In the genomic region with DNA sequence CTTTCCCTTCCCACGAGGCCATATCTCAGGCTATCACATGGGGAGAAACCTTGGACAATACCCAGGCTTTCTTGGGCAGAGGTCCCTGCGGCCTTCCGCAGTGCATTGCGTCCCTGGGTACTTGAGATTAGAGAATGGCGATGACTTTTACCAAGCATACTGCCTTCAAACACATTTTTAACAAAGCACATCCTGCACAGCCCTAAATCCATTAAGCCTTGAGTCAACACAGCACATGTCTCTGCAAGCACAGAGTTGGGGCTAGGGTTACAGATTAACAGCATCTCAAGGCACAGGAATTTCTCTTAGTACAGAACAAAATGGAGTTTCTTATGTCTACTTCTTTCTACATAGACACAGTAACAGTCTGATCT, we compare ENCODE assay signal across 6 cellular contexts.
DNase-seq lines count a peak whose midpoint lies in the region; ATAC-seq, FAIRE-seq and TF ChIP-seq lines count a peak whose summit lies in the region.
"Not testable (repeated sequence)": the region's sequence is repeated elsewhere in the genome, so short reads cannot be mapped to it uniquely, and the experiment has no call there.

No MANE protein-coding gene starts in this region.

- H3K9me3 ChIP-seq in K562 (replicated peaks; ENCODE audit: control insufficient read depth, insufficient read depth, low read depth, low read length) = not testable (repeated sequence)

- TF ChIP-seq RAD21 in K562 (CRISPR knock-in tag; conservative IDR thresholded peaks at IDR 0.05 in 1 of 2, IDR thresholded peaks at IDR 0.05 in 1 of 2) = not testable (repeated sequence)

- not testable (repeated sequence) for H3K9me3 Mint-ChIP-seq in nephron progenitor cell

- not testable (repeated sequence) for H3K36me3 Mint-ChIP-seq in nephron progenitor cell (ENCODE audit: low read depth)

- not testable (repeated sequence) for H3K9me1 ChIP-seq in K562 (ENCODE audit: control insufficient read depth, insufficient read depth, low read length)

- H3K27ac Mint-ChIP-seq in nephron progenitor cell = peak overlapping the region; percentile 96

- not testable (repeated sequence) for ATAC-seq in K562
- ATAC-seq in left colon = peak; percentile 61

- POLR2A ChIA-PET in RWPE1 (lab: Yijun Ruan, JAX; ENCODE audit: low non-redundant PET); K562 (lab: Yijun Ruan, JAX): not testable (repeated sequence)

- not testable (repeated sequence) for H3K27me3 ChIP-seq in K562 (ENCODE audit: control insufficient read depth in 2 of 2, insufficient read depth in 2 of 2, low read length in 2 of 2)

- peaks cover 59% of the 10 kb centered on the region for H3K4me1 Mint-ChIP-seq in nephron progenitor cell

- H3K27me3 Mint-ChIP-seq in nephron progenitor cell (ENCODE audit: low read depth, poor library complexity) = not testable (repeated sequence)

- 12% methylated on average over 4 of the region's 5 CpGs for WGBS in K562 (ENCODE audit: insufficient coverage, low coverage, missing lambda C conversion rate)

- CTCF ChIA-PET in RWPE1 (lab: Yijun Ruan, JAX); K562 (lab: Yijun Ruan, JAX; ENCODE audit: low intra/inter-chr PET ratio): not testable (repeated sequence)

- not testable (repeated sequence) for H3K79me2 ChIP-seq in K562 (ENCODE audit: control insufficient read depth, insufficient read depth, low read length)

- not testable (repeated sequence) for H3K9ac ChIP-seq in K562 (ENCODE audit: insufficient read depth in 1 of 2, low read depth in 2 of 2, low read length in 2 of 2)

- not testable (repeated sequence) for TF ChIP-seq EP300 in K562 (IDR thresholded peaks at IDR 0.05; ENCODE audit: low read length)

- TF ChIP-seq POLR2A in K562 (conservative IDR thresholded peaks at IDR 0.05) = not testable (repeated sequence)

- not testable (repeated sequence) for H4K20me1 ChIP-seq in K562 (replicated peaks; ENCODE audit: control insufficient read depth, insufficient read depth, low read length)

- FAIRE-seq in K562 (lab: Jason Lieb, UNC) = not testable (repeated sequence)

- intact Hi-C loops in K562 (cut with micrococcal nuclease); left colon (cut with DNase I, micrococcal nuclease): not testable (repeated sequence)

- H3K27ac ChIP-seq in RWPE1 = peak overlapping the region; percentile 57
- not testable (repeated sequence) for H3K27ac ChIP-seq in K562 (ENCODE audit: extremely low read depth, low read depth, low read length)
- peak overlapping the region; percentile 88 for H3K27ac ChIP-seq in epithelial cell of prostate

- not testable (repeated sequence) for BruUV-seq in K562 (replicated peaks; lab: Mats Ljungman, UMichigan)

- H3K4me3 ChIP-seq in K562 = not testable (repeated sequence)

- DNase-seq in DMS53 treated with DMSO at 0.1 percent for 48 hours (lab: John Stamatoyannopoulos, UW; ENCODE audit: unreplicated experiment) = peak; percentile 30
- DNase-seq in RWPE1 (ENCODE audit: low spot score); left colon: not testable (repeated sequence)
- DNase-seq in K562 (ENCODE audit: extremely low read depth in 1 of 4, low spot score in 3 of 4) = peak in 1 of 4 experiments; percentile 24
- DNase-seq in epithelial cell of prostate (ENCODE audit: low read depth, low spot score) = peak; percentile 59
- peak; percentile 1 for DNase-seq in nephron progenitor cell

- H3K4me2 ChIP-seq in K562 (ENCODE audit: insufficient read depth, low read length) = not testable (repeated sequence)

- H2AFZ ChIP-seq in K562 (ENCODE audit: low read depth, low read length) = not testable (repeated sequence)

- H3K4me3 Mint-ChIP-seq in nephron progenitor cell = peak overlapping the region; percentile 19

- not testable (repeated sequence) for H3K36me3 ChIP-seq in K562 (ENCODE audit: control insufficient read depth, insufficient read depth, low read length)

- in situ Hi-C loops in K562 (cut with MboI) = not testable (repeated sequence)

- peaks cover 0 to 11% of the 10 kb centered on the region in 2 experiments; a peak in 3 of 5 replicates for H3K4me1 ChIP-seq in K562 (replicated peaks in 1 of 2; ENCODE audit: control insufficient read depth in 2 of 2, insufficient read depth in 2 of 2, low read length in 2 of 2)

- not testable (repeated sequence) for TF ChIP-seq CTCF in RWPE1 (conservative IDR thresholded peaks at IDR 0.05; ENCODE audit: low read depth); K562 (IDR thresholded peaks at IDR 0.05 in 2 of 3, conservative IDR thresholded peaks at IDR 0.05 in 1 of 3; ENCODE audit: insufficient read depth in 2 of 3, low read depth in 1 of 3, low read length in 3 of 3); nephron progenitor cell (IDR thresholded peaks at IDR 0.05)

TF ChIP-seq in K562, 482 proteins besides CTCF, POLR2A, EP300 and RAD21 (continues in another document):
- TF ChIP-seq MTA2 (IDR thresholded peaks at IDR 0.05; ENCODE audit: low read depth) (peak; percentile 43; the same call in 1 of the 2 replicates), KDM1A (IDR thresholded peaks at IDR 0.05) (peak; percentile 43 to 62), TEAD4 (IDR thresholded peaks at IDR 0.05; ENCODE audit: low read length) (peak; percentile 24; the same call in 1 of the 2 replicates), ZBTB17 (CRISPR knock-in tag; IDR thresholded peaks at IDR 0.05) (0 out of 2 replicates have a peak, but pooled peaks have one; percentile 43), PTTG1 (tag; IDR thresholded peaks at IDR 0.05; ENCODE audit: low read depth) (peak; percentile 39; the same call in 1 of the 2 replicates), GATA2 (CRISPR knock-in tag; IDR thresholded peaks at IDR 0.05) (peak; percentile 43; the same call in 1 of the 2 replicates), SMAD4 (CRISPR knock-in tag; conservative IDR thresholded peaks at IDR 0.05) (peak; percentile 62; the same call in 1 of the 2 replicates), NCOR1 (IDR thresholded peaks at IDR 0.05) (peak; percentile 82), NFIC (IDR thresholded peaks at IDR 0.05) (peak; percentile 75), SOX6 (IDR thresholded peaks at IDR 0.05) (0 out of 2 replicates have a peak, but pooled peaks have one; percentile 53), CBFA2T2 (conservative IDR thresholded peaks at IDR 0.05) (peak; percentile 83), TAL1 (IDR thresholded peaks at IDR 0.05) (peak; percentile 78), FOXA3 (CRISPR knock-in tag; conservative IDR thresholded peaks at IDR 0.05 in 1 of 2, IDR thresholded peaks at IDR 0.05 in 1 of 2) (peak; percentile 39 to 86; a peak in 3 of 4 replicates), CXXC5 (CRISPR knock-in tag; IDR thresholded peaks at IDR 0.05) (peak; percentile 51), PHB2 (IDR thresholded peaks at IDR 0.05; ENCODE audit: low read depth) (peak; percentile 18; the same call in 1 of the 2 replicates), ZNF589 (CRISPR knock-in tag; IDR thresholded peaks at IDR 0.05; ENCODE audit: low read depth) (0 out of 2 replicates have a peak, but pooled peaks have one; percentile 28), NR2C1 (tag; IDR thresholded peaks at IDR 0.05) (0 out of 2 replicates have a peak, but pooled peaks have one; percentile 30), CBFA2T3 (IDR thresholded peaks at IDR 0.05) (peak; percentile 89), TCF3 (CRISPR knock-in tag; IDR thresholded peaks at IDR 0.05) (peak; percentile 78), KLF16 (IDR thresholded peaks at IDR 0.05) (peak; percentile 11; the same call in 1 of the 2 replicates), TRIM24 (IDR thresholded peaks at IDR 0.05) (peak in 1 of 2 experiments; percentile 26; a peak in 1 of 4 replicates), L3MBTL2 (IDR thresholded peaks at IDR 0.05) (peak; percentile 26; the same call in 1 of the 2 replicates), DMBX1 (CRISPR knock-in tag; IDR thresholded peaks at IDR 0.05; ENCODE audit: borderline replicate concordance) (peak; percentile 90), ARID1B (IDR thresholded peaks at IDR 0.05) (peak; percentile 78)
- not testable (repeated sequence) for TF ChIP-seq TEAD4 (CRISPR knock-in tag; IDR thresholded peaks at IDR 0.05; ENCODE audit: borderline replicate concordance); NR2C1 (IDR thresholded peaks at IDR 0.05)
- TF ChIP-seq, protein P1, sequence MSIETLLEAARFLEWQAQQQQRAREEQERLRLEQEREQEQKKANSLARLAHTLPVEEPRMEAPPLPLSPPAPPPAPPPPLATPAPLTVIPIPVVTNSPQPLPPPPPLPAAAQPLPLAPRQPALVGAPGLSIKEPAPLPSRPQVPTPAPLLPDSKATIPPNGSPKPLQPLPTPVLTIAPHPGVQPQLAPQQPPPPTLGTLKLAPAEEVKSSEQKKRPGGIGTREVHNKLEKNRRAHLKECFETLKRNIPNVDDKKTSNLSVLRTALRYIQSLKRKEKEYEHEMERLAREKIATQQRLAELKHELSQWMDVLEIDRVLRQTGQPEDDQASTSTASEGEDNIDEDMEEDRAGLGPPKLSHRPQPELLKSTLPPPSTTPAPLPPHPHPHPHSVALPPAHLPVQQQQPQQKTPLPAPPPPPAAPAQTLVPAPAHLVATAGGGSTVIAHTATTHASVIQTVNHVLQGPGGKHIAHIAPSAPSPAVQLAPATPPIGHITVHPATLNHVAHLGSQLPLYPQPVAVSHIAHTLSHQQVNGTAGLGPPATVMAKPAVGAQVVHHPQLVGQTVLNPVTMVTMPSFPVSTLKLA (conservative IDR thresholded peaks at IDR 0.05) = peak in 1 of 2 experiments; percentile 33; a peak in 1 of 4 replicates
- TF ChIP-seq, protein P2, sequence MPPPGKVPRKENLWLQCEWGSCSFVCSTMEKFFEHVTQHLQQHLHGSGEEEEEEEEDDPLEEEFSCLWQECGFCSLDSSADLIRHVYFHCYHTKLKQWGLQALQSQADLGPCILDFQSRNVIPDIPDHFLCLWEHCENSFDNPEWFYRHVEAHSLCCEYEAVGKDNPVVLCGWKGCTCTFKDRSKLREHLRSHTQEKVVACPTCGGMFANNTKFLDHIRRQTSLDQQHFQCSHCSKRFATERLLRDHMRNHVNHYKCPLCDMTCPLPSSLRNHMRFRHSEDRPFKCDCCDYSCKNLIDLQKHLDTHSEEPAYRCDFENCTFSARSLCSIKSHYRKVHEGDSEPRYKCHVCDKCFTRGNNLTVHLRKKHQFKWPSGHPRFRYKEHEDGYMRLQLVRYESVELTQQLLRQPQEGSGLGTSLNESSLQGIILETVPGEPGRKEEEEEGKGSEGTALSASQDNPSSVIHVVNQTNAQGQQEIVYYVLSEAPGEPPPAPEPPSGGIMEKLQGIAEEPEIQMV (tag; conservative IDR thresholded peaks at IDR 0.05; ENCODE audit: low read depth) = 0 out of 2 replicates have a peak, but pooled peaks have one; percentile 46
